Comparison of ENCODE assay signal across 14 cellular contexts in genomic region chr14:101367421-101368261, GRCh38.
"Had no signal": no experiment of that assay in that cellular context is flagged by ENCODE, and none has a peak within 500 bp of the region (broad histone marks: within the 10 kb centered on the region; RNA-seq: fewer than 3 reads in every experiment).

No MANE protein-coding gene starts in this region.

- H3K4me3 ChIP-seq: suprapubic skin had no signal

- H3K9me3 ChIP-seq: suprapubic skin had no signal

- H3K27me3 ChIP-seq: brain microvascular endothelial cell, foreskin keratinocyte had no signal

- H3K4me1 ChIP-seq: foreskin keratinocyte had no signal

- H3K36me3 ChIP-seq: brain microvascular endothelial cell, suprapubic skin had no signal

- H3K27ac ChIP-seq: brain microvascular endothelial cell, foreskin keratinocyte, suprapubic skin had no signal

- ATAC-seq: foreskin keratinocyte, left ventricle myocardium superior had no signal

- DNase-seq: activated B cell treated with CpG ODN at 0.5 μM for 24 hours; activated CD4-positive, alpha-beta T cell treated with anti-CD3 and anti-CD28 coated beads, Interleukin-2, amount 10 ng/mL, durations not matched to agents 7 days and 5 days; activated CD8-positive, alpha-beta memory T cell treated with anti-CD3 and anti-CD28 coated beads for 24 hours; activated naive CD4-positive, alpha-beta T cell; activated naive CD8-positive, alpha-beta T cell treated with anti-CD3 and anti-CD28 coated beads, Interleukin-2, amount 10 ng/mL, durations not matched to agents 7 days and 5 days; brain microvascular endothelial cell; effector CD8-positive, alpha-beta T cell; foreskin keratinocyte; kidney glomerular epithelial cell; left ventricle myocardium superior; retina; small intestine; SW 1271 had no signal
